ENCODE assay signal across 19 cellular contexts in the genomic region with DNA sequence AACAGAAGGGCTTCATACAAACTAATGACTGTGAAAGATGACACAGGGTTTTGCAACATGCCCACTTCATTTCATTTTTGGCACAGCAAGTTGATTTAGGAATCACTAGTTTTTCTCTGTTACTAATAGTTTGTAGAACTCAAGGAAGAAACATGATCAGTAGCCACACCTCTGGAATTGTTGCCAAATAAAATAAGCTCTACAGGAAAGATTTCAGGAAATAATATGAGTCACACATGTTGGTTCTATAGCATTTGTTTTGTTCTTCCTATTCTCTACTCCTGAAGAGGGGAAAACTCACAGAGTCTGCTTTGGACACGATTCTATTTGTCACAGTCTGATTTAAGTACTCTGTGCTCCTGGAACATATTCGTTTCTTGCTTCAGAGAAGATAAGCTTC.
DNase-seq lines count a peak whose midpoint lies in the region; TF ChIP-seq lines count a peak whose summit lies in the region.
"Had no signal": no experiment of that assay in that cellular context is flagged by ENCODE, and none has a peak within 500 bp of the region (broad histone marks: within the 10 kb centered on the region; RNA-seq: fewer than 3 reads in every experiment).

No MANE protein-coding gene starts in this region.

- TF ChIP-seq CTCF in RWPE1 (conservative IDR thresholded peaks at IDR 0.05; ENCODE audit: low read depth): no peak

- CTCF ChIA-PET in RWPE1 (lab: Yijun Ruan, JAX): no interaction called here

- POLR2A ChIA-PET in RWPE1 (lab: Yijun Ruan, JAX; ENCODE audit: low non-redundant PET): no interaction called here

- DNase-seq in ELR (ENCODE audit: low read depth): peak; percentile 64
- peak; percentile 11 for DNase-seq in RWPE1 (ENCODE audit: low spot score)
- peak; percentile 83 to 85 for DNase-seq in dermis microvascular lymphatic vessel endothelial cell (ENCODE audit: low read depth in 2 of 2)
- peak; percentile 13 for DNase-seq in kidney glomerular epithelial cell (lab: John Stamatoyannopoulos, UW)
- DNase-seq in superior temporal gyrus (ENCODE audit: extremely low spot score): no peak
- no peak for DNase-seq in central memory CD4-positive, alpha-beta T cell
- DNase-seq in SHP77 treated with DMSO at 0.1 percent for 48 hours (lab: John Stamatoyannopoulos, UW): no peak
- DNase-seq in HuH-7.5 (ENCODE audit: low spot score): no peak
- DNase-seq: activated gamma-delta T cell treated with Interleukin-2 at 50 U/mL for 16 hours; CD8-positive, alpha-beta memory T cell; DND-41; effector memory CD4-positive, alpha-beta T cell; glutamatergic neuron; immature natural killer cell; NCI-H1105 treated with DMSO at 0.1 percent for 48 hours; NCI-H2171; nephron progenitor cell; stimulated activated CD4-positive, alpha-beta T cell treated with anti-CD3 and anti-CD28 coated beads, Interleukin-1b, Interleukin-23, amount 100 ng/mL, for 48 hours; T-helper 17 cell had no signal

- no peak overlapping the region for H3K27ac ChIP-seq in RWPE1

Comparison
In these comparisons a context has a peak if more than half of its experiments do, and no peak if none do; other contexts are left out.
1. DNase-seq: peak in ELR (single experiment), RWPE1 (single experiment), dermis microvascular lymphatic vessel endothelial cell (2 of 2) and kidney glomerular epithelial cell (single experiment); none in superior temporal gyrus (single experiment), central memory CD4-positive, alpha-beta T cell (single experiment), SHP77 treated with DMSO at 0.1 percent for 48 hours (single experiment) and HuH-7.5 (single experiment).